ENCODE assay signal across 23 cellular contexts in the genomic region with DNA sequence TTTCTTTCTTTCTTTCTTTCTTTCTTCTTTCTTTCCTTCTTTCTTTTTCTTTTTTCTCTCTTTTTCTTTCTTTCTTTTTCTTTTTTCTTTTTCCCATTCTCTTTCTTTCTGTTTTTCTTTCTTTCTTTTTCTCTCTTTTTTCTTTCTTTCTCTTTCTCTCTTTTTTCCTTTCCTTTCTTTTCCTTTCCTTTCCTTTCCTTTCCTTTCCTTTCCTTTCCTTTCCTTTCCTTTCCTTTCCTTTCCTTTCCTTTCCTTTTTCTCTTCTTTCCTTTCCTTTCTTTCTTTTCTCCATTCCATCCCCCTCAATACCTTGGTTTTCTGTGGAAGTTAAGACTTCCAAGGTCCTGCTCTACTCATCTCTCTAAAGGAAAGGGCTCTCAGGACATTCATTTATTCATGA.
DNase-seq lines count a peak whose midpoint lies in the region; ATAC-seq, FAIRE-seq and TF ChIP-seq lines count a peak whose summit lies in the region.
"Had no signal": no experiment of that assay in that cellular context is flagged by ENCODE, and none has a peak within 500 bp of the region (broad histone marks: within the 10 kb centered on the region; RNA-seq: fewer than 3 reads in every experiment).

No MANE protein-coding gene starts in this region.

- POLR2A ChIA-PET in HEK293 (lab: Yijun Ruan, JAX) (no interaction called here), K562 (lab: Yijun Ruan, JAX) (no interaction called here)

- H3K4me1 ChIP-seq in HEK293 (ENCODE audit: control insufficient read depth, insufficient read depth, low read length), result no peaks in the 10 kb centered on the region
- no peaks in the 10 kb centered on the region for H3K4me1 ChIP-seq in K562 (replicated peaks in 1 of 2; ENCODE audit: control insufficient read depth in 2 of 2, insufficient read depth in 2 of 2, low read length in 2 of 2)
- H3K4me1 ChIP-seq: BLaER1 treated with 17β-estradiol and CSF1 and Interleukin-3, amounts not matched to agents 10 nM and 100 nM; Caco-2 had no signal

- no peak overlapping the region for H3K4me2 ChIP-seq in K562 (ENCODE audit: insufficient read depth, low read length)
- H3K4me2 ChIP-seq: BLaER1 treated with 17β-estradiol and CSF1 and Interleukin-3, amounts not matched to agents 10 nM and 100 nM had no signal

- TF ChIP-seq RAD21 in K562 (CRISPR knock-in tag; conservative IDR thresholded peaks at IDR 0.05 in 1 of 2, IDR thresholded peaks at IDR 0.05 in 1 of 2), result no peak

- H3K27me3 ChIP-seq in K562 (ENCODE audit: control insufficient read depth in 2 of 2, insufficient read depth in 2 of 2, low read length in 2 of 2), result no peaks in the 10 kb centered on the region
- H3K27me3 ChIP-seq: BLaER1 treated with 17β-estradiol and CSF1 and Interleukin-3, amounts not matched to agents 10 nM and 100 nM had no signal

- no peak for DNase-seq in activated naive CD4-positive, alpha-beta T cell treated with anti-CD3 and anti-CD28 coated beads for 36 hours
- DNase-seq in CD14-positive monocyte (ENCODE audit: low spot score), result no peak
- no peak for DNase-seq in K562 (ENCODE audit: extremely low read depth in 1 of 4, low spot score in 3 of 4)
- DNase-seq in activated T-helper 1 cell treated with anti-CD3 and anti-CD28 coated beads, Interleukin-12 subunit alpha, Interleukin-12 subunit beta, Interleukin-2, Interleukin-4 antibody, amounts not matched to agents 30 ng/mL and 10 ng/mL and 1 ng/mL, durations not matched to agents 14 hours and 24 hours and 36 hours (ENCODE audit: low spot score), result no peak
- DNase-seq in chondrocyte (ENCODE audit: low spot score), result no peak
- DNase-seq: 8988T; ACHN; Caco-2; Calu3; CD4-positive, alpha-beta memory T cell; CD4-positive, CD25-positive, alpha-beta regulatory T cell; DMS79 treated with DMSO at 0.1 percent for 48 hours; GF-D8 had no signal

- H3K36me3 Mint-ChIP-seq in activated naive CD4-positive, alpha-beta T cell treated with anti-CD3 and anti-CD28 coated beads, Interleukin-2, amount 50 U/mL, for 24 hours, result no peaks in the 10 kb centered on the region
- H3K36me3 Mint-ChIP-seq in activated naive CD4-positive, alpha-beta T cell treated with anti-CD3 and anti-CD28 coated beads for 36 hours (ENCODE audit: low read depth), result no peaks in the 10 kb centered on the region
- H3K36me3 Mint-ChIP-seq in CD14-positive monocyte, result no peaks in the 10 kb centered on the region
- H3K36me3 Mint-ChIP-seq in activated T-helper 1 cell treated with anti-CD3 and anti-CD28 coated beads, Interleukin-12 subunit alpha, Interleukin-12 subunit beta, Interleukin-2, Interleukin-4 antibody, amounts not matched to agents 30 ng/mL and 10 ng/mL and 1 ng/mL, durations not matched to agents 14 hours and 24 hours and 36 hours (ENCODE audit: low read depth), result no peaks in the 10 kb centered on the region
- no peaks in the 10 kb centered on the region for H3K36me3 Mint-ChIP-seq in chondrocyte (ENCODE audit: low read depth)
- H3K36me3 Mint-ChIP-seq: CD4-positive, alpha-beta memory T cell; CD4-positive, CD25-positive, alpha-beta regulatory T cell had no signal

- H4K20me1 ChIP-seq in K562 (replicated peaks; ENCODE audit: control insufficient read depth, insufficient read depth, low read length), result no peaks in the 10 kb centered on the region
- H4K20me1 ChIP-seq: BLaER1 treated with 17β-estradiol and CSF1 and Interleukin-3, amounts not matched to agents 10 nM and 100 nM had no signal

- CTCF ChIA-PET in activated naive CD4-positive, alpha-beta T cell treated with anti-CD3 and anti-CD28 coated beads for 36 hours (lab: Charles Lee), result no interaction called here
- CTCF ChIA-PET in HEK293 (lab: Yijun Ruan, JAX), result no interaction called here
- CTCF ChIA-PET in K562 (lab: Yijun Ruan, JAX; ENCODE audit: low intra/inter-chr PET ratio), result no interaction called here

- no peaks in the 10 kb centered on the region for H3K79me2 ChIP-seq in K562 (ENCODE audit: control insufficient read depth, insufficient read depth, low read length)

- H3K4me1 Mint-ChIP-seq in activated naive CD4-positive, alpha-beta T cell treated with anti-CD3 and anti-CD28 coated beads, Interleukin-2, amount 50 U/mL, for 24 hours, result no peaks in the 10 kb centered on the region
- no peaks in the 10 kb centered on the region for H3K4me1 Mint-ChIP-seq in activated naive CD4-positive, alpha-beta T cell treated with anti-CD3 and anti-CD28 coated beads for 36 hours (ENCODE audit: low read depth)
- H3K4me1 Mint-ChIP-seq in CD14-positive monocyte (no peaks in the 10 kb centered on the region), chondrocyte (ENCODE audit: low read depth) (peaks cover 10% of the 10 kb centered on the region)
- peaks cover 13% of the 10 kb centered on the region for H3K4me1 Mint-ChIP-seq in activated T-helper 1 cell treated with anti-CD3 and anti-CD28 coated beads, Interleukin-12 subunit alpha, Interleukin-12 subunit beta, Interleukin-2, Interleukin-4 antibody, amounts not matched to agents 30 ng/mL and 10 ng/mL and 1 ng/mL, durations not matched to agents 14 hours and 24 hours and 36 hours (ENCODE audit: low read depth)
- H3K4me1 Mint-ChIP-seq: CD4-positive, alpha-beta memory T cell had no signal

- FAIRE-seq in K562 (lab: Jason Lieb, UNC), result no peak
- FAIRE-seq: A204.1, D721Med, G401.6, GM12891, GM19239 had no signal

- peak overlapping the region; percentile 44 for H3K27ac Mint-ChIP-seq in activated naive CD4-positive, alpha-beta T cell treated with anti-CD3 and anti-CD28 coated beads, Interleukin-2, amount 50 U/mL, for 24 hours
- H3K27ac Mint-ChIP-seq in activated naive CD4-positive, alpha-beta T cell treated with anti-CD3 and anti-CD28 coated beads for 36 hours, result no peak overlapping the region
- H3K27ac Mint-ChIP-seq in CD14-positive monocyte (no peak overlapping the region), chondrocyte (ENCODE audit: unreplicated experiment) (no peak overlapping the region)
- H3K27ac Mint-ChIP-seq in activated T-helper 1 cell treated with anti-CD3 and anti-CD28 coated beads, Interleukin-12 subunit alpha, Interleukin-12 subunit beta, Interleukin-2, Interleukin-4 antibody, amounts not matched to agents 30 ng/mL and 10 ng/mL and 1 ng/mL, durations not matched to agents 14 hours and 24 hours and 36 hours, result no peak overlapping the region
- H3K27ac Mint-ChIP-seq: CD4-positive, alpha-beta memory T cell; CD4-positive, CD25-positive, alpha-beta regulatory T cell had no signal

- H3K4me3 Mint-ChIP-seq in activated naive CD4-positive, alpha-beta T cell treated with anti-CD3 and anti-CD28 coated beads, Interleukin-2, amount 50 U/mL, for 24 hours, result no peak overlapping the region
- no peak overlapping the region for H3K4me3 Mint-ChIP-seq in activated naive CD4-positive, alpha-beta T cell treated with anti-CD3 and anti-CD28 coated beads for 36 hours
- H3K4me3 Mint-ChIP-seq in CD14-positive monocyte, result no peak overlapping the region
- no peak overlapping the region for H3K4me3 Mint-ChIP-seq in activated T-helper 1 cell treated with anti-CD3 and anti-CD28 coated beads, Interleukin-12 subunit alpha, Interleukin-12 subunit beta, Interleukin-2, Interleukin-4 antibody, amounts not matched to agents 30 ng/mL and 10 ng/mL and 1 ng/mL, durations not matched to agents 14 hours and 24 hours and 36 hours
- no peak overlapping the region for H3K4me3 Mint-ChIP-seq in chondrocyte (ENCODE audit: unreplicated experiment)
- H3K4me3 Mint-ChIP-seq: CD4-positive, alpha-beta memory T cell; CD4-positive, CD25-positive, alpha-beta regulatory T cell had no signal

- H3K9me3 Mint-ChIP-seq in activated naive CD4-positive, alpha-beta T cell treated with anti-CD3 and anti-CD28 coated beads, Interleukin-2, amount 50 U/mL, for 24 hours, result no peaks in the 10 kb centered on the region
- no peaks in the 10 kb centered on the region for H3K9me3 Mint-ChIP-seq in activated naive CD4-positive, alpha-beta T cell treated with anti-CD3 and anti-CD28 coated beads for 36 hours
- H3K9me3 Mint-ChIP-seq in CD14-positive monocyte (peaks cover 0 to 7% (median 2%) of the 10 kb centered on the region in 7 donors), chondrocyte (ENCODE audit: low read depth) (no peaks in the 10 kb centered on the region)
- peaks cover 8% of the 10 kb centered on the region for H3K9me3 Mint-ChIP-seq in activated T-helper 1 cell treated with anti-CD3 and anti-CD28 coated beads, Interleukin-12 subunit alpha, Interleukin-12 subunit beta, Interleukin-2, Interleukin-4 antibody, amounts not matched to agents 30 ng/mL and 10 ng/mL and 1 ng/mL, durations not matched to agents 14 hours and 24 hours and 36 hours

- no peaks in the 10 kb centered on the region for H3K9me1 ChIP-seq in K562 (ENCODE audit: control insufficient read depth, insufficient read depth, low read length)

- no peak overlapping the region for H3K9ac ChIP-seq in K562 (ENCODE audit: insufficient read depth in 1 of 2, low read depth in 2 of 2, low read length in 2 of 2)
- H3K9ac ChIP-seq: BLaER1 treated with 17β-estradiol and CSF1 and Interleukin-3, amounts not matched to agents 10 nM and 100 nM had no signal

- H3K36me3 ChIP-seq in HEK293 (ENCODE audit: control insufficient read depth in 2 of 2, insufficient read depth in 1 of 2, low read length in 2 of 2) (no peaks in the 10 kb centered on the region), K562 (ENCODE audit: control insufficient read depth, insufficient read depth, low read length) (no peaks in the 10 kb centered on the region)
- H3K36me3 ChIP-seq: BLaER1 treated with 17β-estradiol and CSF1 and Interleukin-3, amounts not matched to agents 10 nM and 100 nM had no signal

- TF ChIP-seq CTCF in CD14-positive monocyte (IDR thresholded peaks at IDR 0.05) (peak; percentile 17), HEK293 (tag by site-specific recombination; IDR thresholded peaks at IDR 0.05) (no peak), K562 (IDR thresholded peaks at IDR 0.05 in 2 of 3, conservative IDR thresholded peaks at IDR 0.05 in 1 of 3; ENCODE audit: insufficient read depth in 2 of 3, low read depth in 1 of 3, low read length in 3 of 3) (no peak), chondrocyte (IDR thresholded peaks at IDR 0.05) (no peak)

- intact Hi-C loops in activated naive CD4-positive, alpha-beta T cell treated with anti-CD3 and anti-CD28 coated beads for 36 hours (cut with micrococcal nuclease), result no loop called here
- intact Hi-C loops in CD14-positive monocyte (cut with micrococcal nuclease), result no loop called here
- intact Hi-C loops in K562 (cut with micrococcal nuclease), result no loop called here
- intact Hi-C loops in activated T-helper 1 cell treated with anti-CD3 and anti-CD28 coated beads, Interleukin-12 subunit alpha, Interleukin-12 subunit beta, Interleukin-2, Interleukin-4 antibody, amounts not matched to agents 30 ng/mL and 10 ng/mL and 1 ng/mL, durations not matched to agents 14 hours and 24 hours and 36 hours (cut with micrococcal nuclease), result no loop called here

- TF ChIP-seq POLR2A in K562 (conservative IDR thresholded peaks at IDR 0.05), result no peak

- no peak for TF ChIP-seq EP300 in K562 (IDR thresholded peaks at IDR 0.05; ENCODE audit: low read length)

- H2AFZ ChIP-seq in K562 (ENCODE audit: low read depth, low read length), result no peak overlapping the region

- BruUV-seq in K562 (replicated peaks; lab: Mats Ljungman, UMichigan), result no TSS peak

- H3K9me3 ChIP-seq in HEK293 (ENCODE audit: control insufficient read depth, insufficient read depth, low read depth, low read length) (no peaks in the 10 kb centered on the region), K562 (replicated peaks; ENCODE audit: control insufficient read depth, insufficient read depth, low read depth, low read length) (no peaks in the 10 kb centered on the region; the same call in 1 of the 2 replicates)
- H3K9me3 ChIP-seq: BLaER1 treated with 17β-estradiol and CSF1 and Interleukin-3, amounts not matched to agents 10 nM and 100 nM; Caco-2 had no signal

- ATAC-seq in K562, result no peak
- ATAC-seq in HG03439 (IDR thresholded peaks at IDR 0.05; ENCODE audit: unreplicated experiment), result no peak

- no peak overlapping the region for H3K27ac ChIP-seq in HEK293 (ENCODE audit: extremely low read depth, low read depth, low read length)
- H3K27ac ChIP-seq in K562 (ENCODE audit: extremely low read depth, low read depth, low read length), result no peak overlapping the region
- H3K27ac ChIP-seq: BLaER1 treated with 17β-estradiol and CSF1 and Interleukin-3, amounts not matched to agents 10 nM and 100 nM; C4-2B had no signal

- H3K4me3 ChIP-seq in HEK293 (ENCODE audit: low read depth, low read length) (no peak overlapping the region), K562 (no peak overlapping the region)
- H3K4me3 ChIP-seq: BLaER1 treated with 17β-estradiol and CSF1 and Interleukin-3, amounts not matched to agents 10 nM and 100 nM had no signal

- peaks cover 1% of the 10 kb centered on the region for H3K27me3 Mint-ChIP-seq in activated naive CD4-positive, alpha-beta T cell treated with anti-CD3 and anti-CD28 coated beads, Interleukin-2, amount 50 U/mL, for 24 hours
- H3K27me3 Mint-ChIP-seq in activated naive CD4-positive, alpha-beta T cell treated with anti-CD3 and anti-CD28 coated beads for 36 hours (ENCODE audit: low read depth), result no peaks in the 10 kb centered on the region
- H3K27me3 Mint-ChIP-seq in CD14-positive monocyte (ENCODE audit: low read depth in 3 of 3) (peaks cover 0 to 4% (median 0%) of the 10 kb centered on the region in 3 donors), chondrocyte (ENCODE audit: low read depth) (peaks cover 4% of the 10 kb centered on the region)
- H3K27me3 Mint-ChIP-seq in activated T-helper 1 cell treated with anti-CD3 and anti-CD28 coated beads, Interleukin-12 subunit alpha, Interleukin-12 subunit beta, Interleukin-2, Interleukin-4 antibody, amounts not matched to agents 30 ng/mL and 10 ng/mL and 1 ng/mL, durations not matched to agents 14 hours and 24 hours and 36 hours (ENCODE audit: insufficient read depth), result peaks cover 4% of the 10 kb centered on the region
- H3K27me3 Mint-ChIP-seq: CD4-positive, alpha-beta memory T cell; CD4-positive, CD25-positive, alpha-beta regulatory T cell had no signal

- in situ Hi-C loops in K562 (cut with MboI), result no loop called here
